ENCODE assay signal across 8 cellular contexts in the genomic region with DNA sequence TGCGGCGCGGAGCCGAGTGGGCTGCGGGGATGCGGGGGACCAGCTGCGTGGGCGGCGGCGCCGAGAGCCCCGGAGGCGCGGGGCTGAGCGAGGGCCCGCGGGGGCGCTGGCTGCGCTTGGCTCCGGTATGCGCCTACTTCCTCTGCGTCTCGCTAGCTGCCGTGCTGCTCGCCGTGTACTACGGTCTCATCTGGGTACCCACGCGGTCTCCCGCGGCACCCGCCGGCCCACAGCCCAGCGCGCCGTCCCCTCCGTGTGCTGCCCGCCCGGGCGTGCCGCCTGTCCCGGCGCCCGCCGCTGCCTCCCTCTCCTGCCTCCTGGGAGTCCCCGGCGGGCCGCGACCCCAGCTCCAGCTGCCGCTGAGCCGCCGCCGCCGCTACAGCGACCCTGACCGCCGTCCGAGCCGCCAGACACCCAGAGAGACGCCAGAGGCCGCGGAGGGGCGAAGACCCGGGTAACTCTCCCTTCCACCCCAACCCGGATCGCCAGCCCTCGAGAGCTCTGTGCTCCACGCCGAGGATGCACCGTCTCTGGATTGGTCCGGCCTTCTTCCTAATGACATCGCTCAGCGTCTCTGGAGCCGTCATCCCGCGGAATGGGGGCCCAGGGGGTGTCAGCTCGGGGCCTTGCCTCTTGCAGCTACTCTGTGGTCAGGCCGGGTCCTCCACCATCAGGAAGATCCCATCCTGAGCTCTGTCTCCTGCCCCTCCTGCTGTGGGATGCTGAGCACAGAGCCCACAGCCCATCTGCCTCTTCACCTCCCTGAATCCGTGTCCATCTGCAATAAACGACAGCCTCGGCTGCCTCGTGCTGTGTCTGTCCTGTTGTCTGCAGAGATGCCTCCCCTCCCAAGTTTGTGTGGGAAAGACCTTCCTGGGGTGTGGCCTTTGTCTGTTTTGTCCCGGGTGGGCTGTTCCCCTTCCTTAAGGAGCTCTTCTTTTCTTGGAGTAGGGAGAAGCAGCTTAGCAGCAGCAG. TPM values are rescaled to one million over a fixed set of nuclear protein-coding genes. Genes with fewer than 3 reads are reported as not detected.
A peak's percentile ranks its signal among the peaks of the same experiment; 100 is the strongest.
DNase-seq lines count a peak whose midpoint lies in the region; ATAC-seq, FAIRE-seq and TF ChIP-seq lines count a peak whose summit lies in the region.

No MANE protein-coding gene starts in this region.

- H3K4me3 ChIP-seq in GM12878 (peak overlapping the region; percentile 71), stomach smooth muscle (ENCODE audit: low read length in 2 of 2) (peak overlapping the region; percentile 73)

- peak; percentile 2 for ATAC-seq in GM12878
- no peak for ATAC-seq in HG02981 (IDR thresholded peaks at IDR 0.05; ENCODE audit: unreplicated experiment)

- no peak overlapping the region; the same call in 1 of the 2 replicates for H2AFZ ChIP-seq in GM12878 (ENCODE audit: control insufficient read depth, low read depth, low read length)

- no peaks in the 10 kb centered on the region for H3K9me3 Mint-ChIP-seq in activated naive CD4-positive, alpha-beta T cell treated with anti-CD3 and anti-CD28 coated beads, Interleukin-2, amount 50 U/mL, for 24 hours

- SMC1A ChIA-PET in GM12878 (lab: Charles Lee; ENCODE audit: uncharacterized antibody, unreplicated experiment): interaction anchor here (0.7 to 2.8 kb wide), 8 partner anchors 10 to 153 kb away, joined by 3 to 9 read pairs (median 4); partner anchors contain the start of gene CCDC9

- H4K20me1 ChIP-seq in GM12878 (ENCODE audit: control insufficient read depth, insufficient read depth): peaks cover 4% of the 10 kb centered on the region; the same call in 1 of the 2 replicates

- no peak for TF ChIP-seq POLR2A in GM12878 (IDR thresholded peaks at IDR 0.05; ENCODE audit: low read depth, low read length)

- peak overlapping the region; percentile 84 for H3K4me3 Mint-ChIP-seq in activated naive CD4-positive, alpha-beta T cell treated with anti-CD3 and anti-CD28 coated beads, Interleukin-2, amount 50 U/mL, for 24 hours

- H3K27me3 ChIP-seq in GM12878 (replicated peaks in 1 of 2; ENCODE audit: control insufficient read depth in 2 of 2, insufficient read depth in 2 of 2, low read length in 1 of 2) (no peaks in the 10 kb centered on the region), layer of hippocampus (ENCODE audit: control insufficient read depth, insufficient read depth, low read length) (no peaks in the 10 kb centered on the region), stomach smooth muscle (ENCODE audit: control insufficient read depth in 1 of 2, insufficient read depth in 2 of 2, low read length in 2 of 2) (no peaks in the 10 kb centered on the region)

- in situ Hi-C loops in GM12878 (cut with MboI): no loop called here

- BruUV-seq in GM12878 (replicated peaks; lab: Mats Ljungman, UMichigan): no TSS peak

- H3K27ac ChIP-seq in GM12878 (ENCODE audit: control insufficient read depth, insufficient read depth) (no peak overlapping the region), layer of hippocampus (ENCODE audit: low read depth, low read length) (peak overlapping the region; percentile 77), stomach smooth muscle (ENCODE audit: low read length) (peak overlapping the region; percentile 80)

- TF ChIP-seq RAD21 in Ishikawa (IDR thresholded peaks at IDR 0.05; ENCODE audit: low read depth) (no peak), GM12878 (IDR thresholded peaks at IDR 0.05; ENCODE audit: insufficient read depth, low read depth, low read length) (no peak)

- H3K9ac ChIP-seq in GM12878 (ENCODE audit: control insufficient read depth, insufficient read depth, low read length) (peak overlapping the region; percentile 0; the same call in 1 of the 2 replicates), stomach smooth muscle (ENCODE audit: low read length in 2 of 2) (peak overlapping the region; percentile 55 to 82)

- H3K79me2 ChIP-seq in GM12878 (ENCODE audit: control insufficient read depth, insufficient read depth, low read length): no peaks in the 10 kb centered on the region; the same call in 1 of the 2 replicates

- intact Hi-C loops in GM12878 (cut with micrococcal nuclease; ENCODE audit: unreplicated experiment): no loop called here

- peaks cover 2% of the 10 kb centered on the region for H3K36me3 Mint-ChIP-seq in activated naive CD4-positive, alpha-beta T cell treated with anti-CD3 and anti-CD28 coated beads, Interleukin-2, amount 50 U/mL, for 24 hours

- no peaks in the 10 kb centered on the region for H3K9me3 ChIP-seq in GM12878 (replicated peaks; ENCODE audit: control insufficient read depth, insufficient read depth, low read length)
- no peaks in the 10 kb centered on the region for H3K9me3 ChIP-seq in stomach smooth muscle (ENCODE audit: control insufficient read depth in 2 of 2, low read length in 2 of 2)

- WGBS in GM12878 (ENCODE audit: insufficient coverage, insufficient replicate concordance, low lambda C conversion rate, missing lambda C conversion rate): 21% methylated on average over 48 of the region's 83 CpGs

- no peak for TF ChIP-seq CTCF in GM12878 (IDR thresholded peaks at IDR 0.05 in 2 of 3, conservative IDR thresholded peaks at IDR 0.05 in 1 of 3; ENCODE audit: control insufficient read depth in 2 of 3, extremely low read depth in 1 of 3, insufficient read depth in 1 of 3, low read depth in 3 of 3, low read length in 3 of 3)

- H3K4me1 Mint-ChIP-seq in activated naive CD4-positive, alpha-beta T cell treated with anti-CD3 and anti-CD28 coated beads, Interleukin-2, amount 50 U/mL, for 24 hours: peaks cover 23% of the 10 kb centered on the region

- peak overlapping the region; percentile 73 for H3K4me2 ChIP-seq in GM12878 (ENCODE audit: control insufficient read depth, insufficient read depth)

- peak overlapping the region; percentile 74 for H3K27ac Mint-ChIP-seq in activated naive CD4-positive, alpha-beta T cell treated with anti-CD3 and anti-CD28 coated beads, Interleukin-2, amount 50 U/mL, for 24 hours

- RAD21 ChIA-PET in GM12878 (lab: Charles Lee; ENCODE audit: unreplicated experiment): interaction anchor here (0.5 to 2.4 kb wide), 7 partner anchors 9 to 88 kb away, joined by 3 to 39 read pairs (median 9); partner anchors contain the start of genes CCDC9 and DHX34

- H3K27me3 Mint-ChIP-seq in activated naive CD4-positive, alpha-beta T cell treated with anti-CD3 and anti-CD28 coated beads, Interleukin-2, amount 50 U/mL, for 24 hours: no peaks in the 10 kb centered on the region

- CTCF ChIA-PET in GM12878 (lab: Yijun Ruan, JAX): interaction anchor here (0.6 to 4.0 kb wide), 7 partner anchors 9 to 515 kb away, joined by 3 to 28 read pairs (median 4); partner anchors contain the start of gene DHX34

- POLR2A ChIA-PET in GM12878 (lab: Charles Lee): interaction anchor here (0.5 to 3.6 kb wide), 9 partner anchors 11 to 655 kb away, joined by 3 to 39 read pairs (median 4); partner anchors contain the start of gene CCDC9

- TF ChIP-seq EP300 in Ishikawa (IDR thresholded peaks at IDR 0.05; ENCODE audit: borderline replicate concordance): no peak
- no peak for TF ChIP-seq EP300 in GM12878 (IDR thresholded peaks at IDR 0.05; ENCODE audit: borderline replicate concordance in 1 of 2, control insufficient read depth in 1 of 2, low read depth in 2 of 2, low read length in 2 of 2)

- no peak for FAIRE-seq in GM12878 (lab: Jason Lieb, UNC)

- H3K4me1 ChIP-seq in GM12878 (ENCODE audit: control insufficient read depth, insufficient read depth, low read length) (peaks cover 10% of the 10 kb centered on the region), stomach smooth muscle (ENCODE audit: control insufficient read depth, insufficient read depth, low read length) (peaks cover 52% of the 10 kb centered on the region)

- H3K36me3 ChIP-seq in GM12878 (ENCODE audit: control insufficient read depth in 2 of 2, insufficient read depth in 2 of 2, low read length in 1 of 2) (peaks cover 0 to 1% of the 10 kb centered on the region in 2 experiments; a peak in 2 of 4 replicates), stomach smooth muscle (ENCODE audit: control insufficient read depth in 2 of 2, insufficient read depth in 2 of 2, low read length in 2 of 2) (peaks cover 11 to 14% of the 10 kb centered on the region in 2 donors)

- no peak for DNase-seq in activated naive CD4-positive, alpha-beta T cell (lab: John Stamatoyannopoulos, UW)
- DNase-seq in GM12878 (ENCODE audit: low read depth, low spot score) (no peak), UCSD-AML1 (lab: John Stamatoyannopoulos, UW; ENCODE audit: unreplicated experiment) (no peak)

RNA-seq across cellular contexts. Expression of gene INAFM1, which starts 0.5 kb away (rescaled TPM):
- total RNA-seq in GM12878 (2013; cell fraction: nucleolus; rRNA removed): 1.2 and 2.7 TPM in 2 replicates
- total RNA-seq in GM12878 (2014; rRNA removed) (2.0 and 2.1 TPM in 2 replicates), GM12878 (2014; rRNA removed; fragmentation: Illumina TruSeq; extraction: Trizol) (0.51 and 0.63 TPM in 2 replicates), GM12878 (2021) (6.1 and 6.8 TPM in 2 replicates)
- polyA plus RNA-seq in GM12878 (2011; ENCODE audit: low read depth): 0.46 TPM
- polyA plus RNA-seq in GM12878 (2011; rRNA removed) (0.40 and 0.86 TPM in 2 replicates), GM12878 (2014; fragmentation: Illumina TruSeq; extraction: Trizol) (0.30 and 0.57 TPM in 2 replicates), GM12878 (2014; fragmentation: Nextera tagmentation; extraction: Ambion mirVana) (under 1 TPM in 1 of 2 experiments, not detected in 1; 0.58 TPM), GM12878 (2014; rRNA removed) (4.5 and 4.8 TPM in 2 replicates), GM12878 (2016; fragmentation: Nextera tagmentation; extraction: Ambion mirVana) (1 to 10 TPM; 1.1 to 1.4 TPM)
- 1.2 and 1.5 TPM in 2 replicates for polyA plus RNA-seq in GM12878 (2011; cell fraction: cytosol; rRNA removed)
- 4.8 and 6.7 TPM in 2 replicates for polyA plus RNA-seq in GM12878 (2011; cell fraction: nucleus; rRNA removed)
- 3.8 and 5.8 TPM in 2 replicates for polyA plus RNA-seq in GM12878 (2012)
- 0.57 TPM in 1 of 2 replicates, not detected in the other for polyA minus RNA-seq in GM12878 (2011; rRNA and poly(A)+ RNA removed)
- polyA minus RNA-seq in GM12878 (2011; cell fraction: cytosol; rRNA and poly(A)+ RNA removed): 0.94 TPM in 1 of 2 replicates, not detected in the other
- polyA minus RNA-seq in GM12878 (2011; cell fraction: nucleus; rRNA and poly(A)+ RNA removed): 1.5 and 2.1 TPM in 2 replicates

RNA-seq across cellular contexts. Expression of gene CCDC9, which starts 18.9 kb away (rescaled TPM):
- 10.2 and 14.9 TPM in 2 replicates for total RNA-seq in GM12878 (2013; cell fraction: nucleolus; rRNA removed)
- total RNA-seq in GM12878 (2014; rRNA removed): 6.4 and 7.1 TPM in 2 replicates
- 2.9 and 4.9 TPM in 2 replicates for total RNA-seq in GM12878 (2014; rRNA removed; fragmentation: Illumina TruSeq; extraction: Trizol)
- 16.7 and 17.5 TPM in 2 replicates for total RNA-seq in GM12878 (2021)
- polyA plus RNA-seq in GM12878 (2011; ENCODE audit: low read depth): 5.3 TPM
- 3.3 and 3.9 TPM in 2 replicates for polyA plus RNA-seq in GM12878 (2011; rRNA removed)
- 4.2 and 4.4 TPM in 2 replicates for polyA plus RNA-seq in GM12878 (2011; cell fraction: cytosol; rRNA removed)
- polyA plus RNA-seq in GM12878 (2011; cell fraction: nucleus; rRNA removed): 5.0 and 13.4 TPM in 2 replicates
- polyA plus RNA-seq in GM12878 (2012): 13.9 and 24.3 TPM in 2 replicates
- polyA plus RNA-seq in GM12878 (2014; fragmentation: Illumina TruSeq; extraction: Trizol): 1.7 and 7.7 TPM in 2 replicates
- under 1 TPM in 1 of 2 experiments, not detected in 1; 0.18 TPM for polyA plus RNA-seq in GM12878 (2014; fragmentation: Nextera tagmentation; extraction: Ambion mirVana)
- 10.1 and 13.2 TPM in 2 replicates for polyA plus RNA-seq in GM12878 (2014; rRNA removed)
- 1 to 10 TPM; 6.9 to 9.1 TPM for polyA plus RNA-seq in GM12878 (2016; fragmentation: Nextera tagmentation; extraction: Ambion mirVana)
- 3.0 and 4.8 TPM in 2 replicates for polyA minus RNA-seq in GM12878 (2011; rRNA and poly(A)+ RNA removed)
- polyA minus RNA-seq in GM12878 (2011; cell fraction: cytosol; rRNA and poly(A)+ RNA removed): 1.2 and 1.6 TPM in 2 replicates
- polyA minus RNA-seq in GM12878 (2011; cell fraction: nucleus; rRNA and poly(A)+ RNA removed): 2.0 and 2.3 TPM in 2 replicates

RNA-seq across cellular contexts. Expression of gene C5AR1, which starts 34.5 kb away (rescaled TPM):
- 1.2 and 1.5 TPM in 2 replicates for total RNA-seq in GM12878 (2013; cell fraction: nucleolus; rRNA removed)
- 0.05 and 0.17 TPM in 2 replicates for total RNA-seq in GM12878 (2014; rRNA removed)
- total RNA-seq in GM12878 (2014; rRNA removed; fragmentation: Illumina TruSeq; extraction: Trizol): 0.04 and 0.09 TPM in 2 replicates
- total RNA-seq in GM12878 (2021): 0.13 and 0.26 TPM in 2 replicates
- polyA plus RNA-seq in GM12878 (2011; ENCODE audit: low read depth): 0.10 TPM
- 0.40 and 1.5 TPM in 2 replicates for polyA plus RNA-seq in GM12878 (2011; rRNA removed)
- 1.1 and 1.3 TPM in 2 replicates for polyA plus RNA-seq in GM12878 (2011; cell fraction: cytosol; rRNA removed)
- 0.55 and 1.2 TPM in 2 replicates for polyA plus RNA-seq in GM12878 (2011; cell fraction: nucleus; rRNA removed)
- 0.32 and 0.46 TPM in 2 replicates for polyA plus RNA-seq in GM12878 (2012)
- 0.15 TPM in 1 of 2 replicates, not detected in the other for polyA plus RNA-seq in GM12878 (2014; fragmentation: Illumina TruSeq; extraction: Trizol)
- polyA plus RNA-seq in GM12878 (2014; fragmentation: Nextera tagmentation; extraction: Ambion mirVana): under 1 TPM; 0.07 to 0.19 TPM
- polyA plus RNA-seq in GM12878 (2014; rRNA removed): 0.06 and 0.15 TPM in 2 replicates
- polyA plus RNA-seq in GM12878 (2016; fragmentation: Nextera tagmentation; extraction: Ambion mirVana): under 1 TPM; 0.27 to 0.29 TPM
- 0.67 and 1.9 TPM in 2 replicates for polyA minus RNA-seq in GM12878 (2011; rRNA and poly(A)+ RNA removed)
- polyA minus RNA-seq in GM12878 (2011; cell fraction: cytosol; rRNA and poly(A)+ RNA removed): 0.94 and 2.4 TPM in 2 replicates
- polyA minus RNA-seq in GM12878 (2011; cell fraction: nucleus; rRNA and poly(A)+ RNA removed): 0.12 and 0.19 TPM in 2 replicates

RNA-seq across cellular contexts. Expression of gene BBC3, which starts 44.2 kb away (rescaled TPM):
- 12.0 and 13.5 TPM in 2 replicates for total RNA-seq in GM12878 (2013; cell fraction: nucleolus; rRNA removed)
- total RNA-seq in GM12878 (2014; rRNA removed) (14.0 and 15.2 TPM in 2 replicates), GM12878 (2014; rRNA removed; fragmentation: Illumina TruSeq; extraction: Trizol) (6.2 and 6.5 TPM in 2 replicates), GM12878 (2021) (17.9 and 18.1 TPM in 2 replicates)
- 2.0 TPM for polyA plus RNA-seq in GM12878 (2011; ENCODE audit: low read depth)
- polyA plus RNA-seq in GM12878 (2011; rRNA removed) (5.2 and 7.6 TPM in 2 replicates), GM12878 (2014; fragmentation: Illumina TruSeq; extraction: Trizol) (0.24 and 2.2 TPM in 2 replicates), GM12878 (2014; fragmentation: Nextera tagmentation; extraction: Ambion mirVana) (under 1 TPM; 0.10 to 0.27 TPM), GM12878 (2014; rRNA removed) (17.2 and 21.2 TPM in 2 replicates), GM12878 (2016; fragmentation: Nextera tagmentation; extraction: Ambion mirVana) (1 to 10 TPM; 7.5 to 7.8 TPM)
- polyA plus RNA-seq in GM12878 (2011; cell fraction: cytosol; rRNA removed): 11.6 and 16.6 TPM in 2 replicates
- 17.5 and 18.4 TPM in 2 replicates for polyA plus RNA-seq in GM12878 (2011; cell fraction: nucleus; rRNA removed)
- polyA plus RNA-seq in GM12878 (2012): 13.0 and 15.8 TPM in 2 replicates
- 4.2 and 8.8 TPM in 2 replicates for polyA minus RNA-seq in GM12878 (2011; rRNA and poly(A)+ RNA removed)
- polyA minus RNA-seq in GM12878 (2011; cell fraction: cytosol; rRNA and poly(A)+ RNA removed): 7.2 and 9.5 TPM in 2 replicates
- polyA minus RNA-seq in GM12878 (2011; cell fraction: nucleus; rRNA and poly(A)+ RNA removed): 5.4 and 8.3 TPM in 2 replicates

RNA-seq across cellular contexts. Expression of gene C5AR2, which starts 56.8 kb away (rescaled TPM):
- not detected in 2 replicates for total RNA-seq in GM12878 (2013; cell fraction: nucleolus; rRNA removed)
- total RNA-seq in GM12878 (2014; rRNA removed): 0.11 TPM in 1 of 2 replicates, not detected in the other
- total RNA-seq in GM12878 (2014; rRNA removed; fragmentation: Illumina TruSeq; extraction: Trizol): not detected in 2 replicates
- not detected in 2 replicates for total RNA-seq in GM12878 (2021)
- not detected for polyA plus RNA-seq in GM12878 (2011; ENCODE audit: low read depth)
- polyA plus RNA-seq in GM12878 (2011; rRNA removed): 0.01 TPM in 1 of 2 replicates, not detected in the other
- polyA plus RNA-seq in GM12878 (2011; cell fraction: cytosol; rRNA removed): under 0.01 TPM in 1 of 2 replicates, not detected in the other
- polyA plus RNA-seq in GM12878 (2011; cell fraction: nucleus; rRNA removed): 0.10 and 0.13 TPM in 2 replicates
- not detected in 2 replicates for polyA plus RNA-seq in GM12878 (2012)
- polyA plus RNA-seq in GM12878 (2014; fragmentation: Illumina TruSeq; extraction: Trizol): not detected in 2 replicates
- not detected for polyA plus RNA-seq in GM12878 (2014; fragmentation: Nextera tagmentation; extraction: Ambion mirVana)
- not detected in 2 replicates for polyA plus RNA-seq in GM12878 (2014; rRNA removed)
- polyA plus RNA-seq in GM12878 (2016; fragmentation: Nextera tagmentation; extraction: Ambion mirVana): not detected
- 0.07 TPM in 1 of 2 replicates, not detected in the other for polyA minus RNA-seq in GM12878 (2011; rRNA and poly(A)+ RNA removed)
- not detected in 2 replicates for polyA minus RNA-seq in GM12878 (2011; cell fraction: cytosol; rRNA and poly(A)+ RNA removed)
- polyA minus RNA-seq in GM12878 (2011; cell fraction: nucleus; rRNA and poly(A)+ RNA removed): not detected in 2 replicates
